ENCODE assay signal across 8 cellular contexts in the genomic region with DNA sequence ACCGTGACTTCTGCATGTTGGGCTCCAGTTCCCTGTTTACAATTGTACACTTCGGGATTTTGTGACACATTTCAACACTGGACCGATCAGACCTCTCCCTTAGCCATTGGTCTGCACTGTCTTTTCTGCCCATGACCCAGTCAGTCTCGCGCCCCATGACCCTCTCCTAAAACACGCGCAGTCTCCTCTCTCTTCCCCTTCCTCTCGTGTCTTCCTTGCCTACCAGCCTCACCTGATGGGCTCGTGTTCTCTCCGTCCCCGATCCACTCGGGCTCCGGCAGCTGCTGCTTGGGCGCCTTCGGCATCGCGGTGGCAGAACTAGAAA. TPM values are rescaled to one million over a fixed set of nuclear protein-coding genes. Genes with fewer than 3 reads are reported as not detected.
A peak's percentile ranks its signal among the peaks of the same experiment; 100 is the strongest.
DNase-seq lines count a peak whose midpoint lies in the region; ATAC-seq lines count a peak whose summit lies in the region.

No MANE protein-coding gene starts in this region.

- H3K27ac ChIP-seq in naive thymus-derived CD4-positive, alpha-beta T cell (ENCODE audit: low read depth, low read length) = peak overlapping the region; percentile 98

- no peaks in the 10 kb centered on the region for H3K9me3 ChIP-seq in ES-I3 (ENCODE audit: control insufficient read depth, insufficient read depth, low read length)
- H3K9me3 ChIP-seq in naive thymus-derived CD4-positive, alpha-beta T cell (ENCODE audit: control insufficient read depth in 2 of 3, low read length in 3 of 3) = no peaks in the 10 kb centered on the region

- peak overlapping the region; percentile 94 for H3K4me3 ChIP-seq in naive thymus-derived CD4-positive, alpha-beta T cell (ENCODE audit: low read length)

- H3K27me3 Mint-ChIP-seq in naive thymus-derived CD4-positive, alpha-beta T cell = peaks cover 0 to 4% (median 0%) of the 10 kb centered on the region in 5 donors

- peaks cover 0 to 5% (median 0%) of the 10 kb centered on the region in 11 donors for H3K9me3 Mint-ChIP-seq in naive thymus-derived CD4-positive, alpha-beta T cell

- peak overlapping the region; percentile 94 to 100 (median 98) for H3K4me3 Mint-ChIP-seq in naive thymus-derived CD4-positive, alpha-beta T cell

- peaks cover 8% of the 10 kb centered on the region for H3K36me3 ChIP-seq in ES-I3 (ENCODE audit: insufficient read depth, low read length)
- peaks cover 0 to 5% (median 0%) of the 10 kb centered on the region in 3 experiments for H3K36me3 ChIP-seq in naive thymus-derived CD4-positive, alpha-beta T cell (ENCODE audit: control insufficient read depth in 2 of 3, insufficient read depth in 3 of 3, low read length in 3 of 3)

- peak overlapping the region; percentile 96 to 100 (median 99) for H3K27ac Mint-ChIP-seq in naive thymus-derived CD4-positive, alpha-beta T cell

- CTCF ChIA-PET in naive thymus-derived CD4-positive, alpha-beta T cell (lab: Charles Lee) = interaction anchor here (0.6 to 2.3 kb wide), 11 partner anchors 13 to 512 kb away, joined by 3 to 11 read pairs (median 3); no protein-coding TSS in a partner anchor

- intact Hi-C loops in naive thymus-derived CD4-positive, alpha-beta T cell (cut with micrococcal nuclease) = loop anchor here (1.0 to 10.0 kb wide), 11 partner anchors 14 to 504 kb away; a partner anchor contains a TSS

- no peaks in the 10 kb centered on the region for H3K27me3 ChIP-seq in naive thymus-derived CD4-positive, alpha-beta T cell (ENCODE audit: control insufficient read depth in 2 of 2, insufficient read depth in 2 of 2, low read length in 2 of 2)

- DNase-seq in MV-4-11 (lab: John Stamatoyannopoulos, UW) = peak; percentile 49
- DNase-seq in effector CD4-positive, alpha-beta T cell = peak; percentile 14
- DNase-seq in naive thymus-derived CD4-positive, alpha-beta T cell = no peak
- no peak for DNase-seq in effector CD8-positive, alpha-beta T cell (lab: John Stamatoyannopoulos, UW)
- DNase-seq in stimulated activated CD4-positive, alpha-beta T cell treated with anti-CD3 and anti-CD28 coated beads, Interleukin-2, amount 100 ng/mL, for 48 hours = no peak

- H3K4me1 Mint-ChIP-seq in naive thymus-derived CD4-positive, alpha-beta T cell = peaks cover 55 to 77% (median 64%) of the 10 kb centered on the region in 7 donors

- POLR2A ChIA-PET in naive thymus-derived CD4-positive, alpha-beta T cell (lab: Charles Lee) = interaction anchor here (0.6 to 3.7 kb wide), 29 partner anchors 9 to 249 kb away, joined by 3 to 61 read pairs (median 4); a partner anchor contains a TSS

- H3K9ac ChIP-seq in ES-I3 (ENCODE audit: low read depth, low read length) = peak overlapping the region; percentile 89

- peaks cover 0 to 11% (median 0%) of the 10 kb centered on the region in 5 donors for H3K36me3 Mint-ChIP-seq in naive thymus-derived CD4-positive, alpha-beta T cell

- H3K4me1 ChIP-seq in ES-I3 (ENCODE audit: insufficient read depth, low read length) = peaks cover 6% of the 10 kb centered on the region
- H3K4me1 ChIP-seq in naive thymus-derived CD4-positive, alpha-beta T cell (ENCODE audit: control insufficient read depth in 2 of 2, insufficient read depth in 2 of 2, low read length in 2 of 2) = peaks cover 33 to 38% of the 10 kb centered on the region in 2 donors

- ATAC-seq in GM21825 (IDR thresholded peaks at IDR 0.05; ENCODE audit: unreplicated experiment) (peak; percentile 17), GM21786 (IDR thresholded peaks at IDR 0.05; ENCODE audit: unreplicated experiment) (no peak)
- peak; percentile 10 for ATAC-seq in naive thymus-derived CD4-positive, alpha-beta T cell

RNA-seq across cellular contexts. Expression of a gene that starts 0.5 kb away (rescaled TPM):
- total RNA-seq in naive thymus-derived CD4-positive, alpha-beta T cell = 100 to 1,000 TPM in 1 of 5 experiments, 10 to 100 TPM in 4; 65.1 to 116 (median 86.6) TPM
- polyA plus RNA-seq in naive thymus-derived CD4-positive, alpha-beta T cell = 10 to 100 TPM; 25.2 to 45.5 TPM

RNA-seq across cellular contexts. Expression of a gene that starts 13.6 kb away (rescaled TPM):
- 10 to 100 TPM; 14.1 to 29.4 (median 23.3) TPM for total RNA-seq in naive thymus-derived CD4-positive, alpha-beta T cell
- 10 to 100 TPM; 11.1 to 14.4 TPM for polyA plus RNA-seq in naive thymus-derived CD4-positive, alpha-beta T cell

RNA-seq across cellular contexts. Expression of a gene that starts 14.4 kb away (rescaled TPM):
- 100 to 1,000 TPM in 2 of 5 experiments, 10 to 100 TPM in 3; 56.0 to 190 (median 73.1) TPM for total RNA-seq in naive thymus-derived CD4-positive, alpha-beta T cell
- polyA plus RNA-seq in naive thymus-derived CD4-positive, alpha-beta T cell = 10 to 100 TPM; 27.7 to 29.6 TPM

RNA-seq across cellular contexts. Expression of a gene that starts 46.3 kb away (rescaled TPM):
- total RNA-seq in naive thymus-derived CD4-positive, alpha-beta T cell = 100 to 1,000 TPM; 108 to 286 (median 146) TPM
- polyA plus RNA-seq in naive thymus-derived CD4-positive, alpha-beta T cell = 10 to 100 TPM; 21.6 to 23.6 TPM

RNA-seq across cellular contexts. Expression of a gene that starts 46.9 kb away (rescaled TPM):
- total RNA-seq in naive thymus-derived CD4-positive, alpha-beta T cell = 10 to 100 TPM; 20.4 to 51.2 (median 47.7) TPM
- polyA plus RNA-seq in naive thymus-derived CD4-positive, alpha-beta T cell = 100 to 1,000 TPM; 145 to 169 TPM

Comparison
In these comparisons a context has a peak if more than half of its experiments do, and no peak if none do; other contexts are left out.
1. DNase-seq: peak in MV-4-11 (single experiment) and effector CD4-positive, alpha-beta T cell (single experiment); none in naive thymus-derived CD4-positive, alpha-beta T cell (0 of 9), effector CD8-positive, alpha-beta T cell (single experiment) and stimulated activated CD4-positive, alpha-beta T cell treated with anti-CD3 and anti-CD28 coated beads, Interleukin-2, amount 100 ng/mL, for 48 hours (0 of 2).